Comparison of ENCODE assay signal across 8 cellular contexts in the genomic region with DNA sequence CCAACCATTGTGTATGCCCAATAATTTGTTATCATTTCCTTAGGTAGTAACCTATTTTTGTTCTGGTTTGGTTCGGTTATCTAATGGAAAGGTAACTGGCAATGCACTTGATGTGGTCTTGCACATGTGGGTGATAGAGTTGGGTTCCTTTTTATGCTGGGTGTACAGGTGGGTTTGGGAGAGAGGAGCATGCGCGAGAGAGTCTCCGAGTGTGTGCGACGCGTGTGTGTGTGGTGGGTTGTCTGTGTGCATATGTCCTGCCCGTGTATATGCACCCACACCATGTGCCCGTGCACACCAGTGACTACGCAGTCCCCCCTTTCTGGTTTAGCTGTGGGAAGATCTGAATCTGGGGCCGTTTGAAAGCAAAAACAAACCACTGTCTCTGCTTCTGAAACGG.
A peak's percentile ranks its signal among the peaks of the same experiment; 100 is the strongest.
DNase-seq lines count a peak whose midpoint lies in the region; ATAC-seq and TF ChIP-seq lines count a peak whose summit lies in the region.

No MANE protein-coding gene starts in this region.

- ATAC-seq in stimulated activated naive CD8-positive, alpha-beta T cell treated with anti-CD3 and anti-CD28 coated beads, Interleukin-15, Interleukin-2, amounts not matched to agents 100 U/mL and 50 U/mL, for 24 hours = peak; percentile 12

- DNase-seq in NCI-H510A treated with DMSO at 0.1 percent for 48 hours (lab: John Stamatoyannopoulos, UW) = peak; percentile 33
- DNase-seq in NCI-H510A (lab: John Stamatoyannopoulos, UW) = no peak
- DNase-seq in Peyer's patch = peak in 1 of 3 donors; percentile 31
- peak; percentile 23 for DNase-seq in stimulated activated naive CD8-positive, alpha-beta T cell treated with anti-CD3 and anti-CD28 coated beads, Interleukin-15, Interleukin-2, amounts not matched to agents 100 U/mL and 50 U/mL, for 24 hours
- DNase-seq in uterus = no peak
- DNase-seq in UCSD-AML1 (lab: John Stamatoyannopoulos, UW; ENCODE audit: unreplicated experiment) = no peak
- no peak for DNase-seq in cerebellum (ENCODE audit: low spot score)

- H3K27ac ChIP-seq in Peyer's patch (peak overlapping the region in 3 of 4 donors; percentile 56 to 79 (median 71)), esophagus (ENCODE audit: low read depth in 2 of 2, low read length in 1 of 2) (no peak overlapping the region), uterus (no peak overlapping the region)

- intact Hi-C loops in uterus (cut with DNase I; ENCODE audit: low total_unique reads) = no loop called here

- no peaks in the 10 kb centered on the region for H3K36me3 ChIP-seq in Peyer's patch
- no peaks in the 10 kb centered on the region for H3K36me3 ChIP-seq in esophagus (ENCODE audit: control insufficient read depth in 2 of 2, insufficient read depth in 2 of 2, low read length in 1 of 2)
- H3K36me3 ChIP-seq in uterus = no peaks in the 10 kb centered on the region

- H3K4me1 ChIP-seq in Peyer's patch (peaks cover 0 to 7% (median 0%) of the 10 kb centered on the region in 4 donors), esophagus (ENCODE audit: control insufficient read depth in 2 of 2, insufficient read depth in 2 of 2, low read length in 1 of 2) (peaks cover 2 to 5% of the 10 kb centered on the region in 2 donors), uterus (no peaks in the 10 kb centered on the region)

- TF ChIP-seq CTCF in Peyer's patch (IDR thresholded peaks at IDR 0.05) (no peak), uterus (IDR thresholded peaks at IDR 0.05) (no peak)

- no peak for TF ChIP-seq POLR2A in Peyer's patch (IDR thresholded peaks at IDR 0.05)
- TF ChIP-seq POLR2A in uterus (IDR thresholded peaks at IDR 0.05) = no peak

- 54 to 63% methylated on average over 12 of the region's 12 CpGs for WGBS in esophagus, 2 donors

- H3K4me3 ChIP-seq in Peyer's patch = peak overlapping the region; percentile 45 to 63 (median 54)
- peak overlapping the region; percentile 22 to 43 for H3K4me3 ChIP-seq in esophagus (ENCODE audit: low read depth in 1 of 2, low read length in 2 of 2)
- H3K4me3 ChIP-seq in uterus = peak overlapping the region in 1 of 2 donors; percentile 16

- H3K9me3 ChIP-seq in Peyer's patch (no peaks in the 10 kb centered on the region), esophagus (ENCODE audit: control insufficient read depth in 2 of 2, insufficient read depth in 1 of 2, low read depth in 1 of 2, low read length in 1 of 2) (peaks cover 0 to 2% of the 10 kb centered on the region in 2 donors), uterus (no peaks in the 10 kb centered on the region)

- no peaks in the 10 kb centered on the region for H3K27me3 ChIP-seq in Peyer's patch
- H3K27me3 ChIP-seq in esophagus (ENCODE audit: control insufficient read depth in 1 of 2, insufficient read depth in 2 of 2, low read length in 2 of 2) = no peaks in the 10 kb centered on the region
- no peaks in the 10 kb centered on the region for H3K27me3 ChIP-seq in uterus

Comparison
In these comparisons a context has a peak if more than half of its experiments do, and no peak if none do; other contexts are left out.
1. DNase-seq: peak in NCI-H510A treated with DMSO at 0.1 percent for 48 hours (single experiment) and stimulated activated naive CD8-positive, alpha-beta T cell treated with anti-CD3 and anti-CD28 coated beads, Interleukin-15, Interleukin-2, amounts not matched to agents 100 U/mL and 50 U/mL, for 24 hours (single experiment); none in NCI-H510A (single experiment), uterus (0 of 2), UCSD-AML1 (single experiment) and cerebellum (single experiment).
2. H3K27ac ChIP-seq: peak in Peyer's patch (3 of 4); none in esophagus (0 of 2) and uterus (0 of 2).